Comparison of ENCODE assay signal across 10 cellular contexts in the genomic region with DNA sequence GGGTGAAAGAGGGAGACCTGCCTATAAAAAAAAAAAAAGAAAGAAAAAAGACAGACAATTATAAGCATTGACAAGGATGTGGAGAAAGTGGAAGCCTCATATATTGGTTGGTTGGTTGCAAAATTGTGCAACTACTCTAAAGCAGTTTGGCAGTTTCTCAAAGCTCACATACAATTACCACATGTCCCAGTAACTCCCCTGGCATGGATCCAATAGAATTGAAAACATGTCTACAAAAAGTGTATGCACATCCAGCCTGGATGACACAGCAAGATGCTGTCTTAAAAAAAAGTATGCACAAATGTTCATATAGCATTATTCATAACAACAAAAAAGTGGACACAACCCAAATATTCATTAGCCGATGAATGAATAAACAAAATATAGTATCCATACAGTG. TPM values are rescaled to one million over a fixed set of nuclear protein-coding genes. Genes with fewer than 3 reads are reported as not detected.
DNase-seq lines count a peak whose midpoint lies in the region; ATAC-seq, FAIRE-seq and TF ChIP-seq lines count a peak whose summit lies in the region.
"Had no signal": no experiment of that assay in that cellular context is flagged by ENCODE, and none has a peak within 500 bp of the region (broad histone marks: within the 10 kb centered on the region; RNA-seq: fewer than 3 reads in every experiment).

No MANE protein-coding gene starts in this region.

- H3K4me3 ChIP-seq in BJ (ENCODE audit: low read depth, low read length) (no peak overlapping the region), left lung (no peak overlapping the region), mesendoderm (ENCODE audit: low read length) (no peak overlapping the region)
- H3K4me3 ChIP-seq: cardiac muscle cell had no signal

- DNase-seq in BJ (ENCODE audit: low read depth) (peak; percentile 27), KG1 (lab: John Stamatoyannopoulos, UW) (peak; percentile 25), amniotic epithelial cell (ENCODE audit: low read depth) (peak; percentile 87), left lung (no peak), WTC11 (ENCODE audit: low spot score) (no peak), mesendoderm (no peak), D721Med (ENCODE audit: insufficient read length, low spot score) (no peak)
- DNase-seq: activated T-cell treated with anti-CD3 and anti-CD28 coated beads, Interleukin-2, amount 50 U/mL, for 1 hour had no signal

- H3K4ac ChIP-seq in mesendoderm (ENCODE audit: low read depth, low read length), result no peak overlapping the region

- no peak overlapping the region for H3K23ac ChIP-seq in mesendoderm (ENCODE audit: low read length)

- no peaks in the 10 kb centered on the region for H3K27me3 ChIP-seq in BJ (ENCODE audit: control insufficient read depth, insufficient read depth, low read length)
- H3K27me3 ChIP-seq in left lung, result no peaks in the 10 kb centered on the region
- no peaks in the 10 kb centered on the region for H3K27me3 ChIP-seq in mesendoderm (ENCODE audit: insufficient read depth, low read length, poor library complexity)
- H3K27me3 ChIP-seq: cardiac muscle cell had no signal

- peaks cover 13% of the 10 kb centered on the region for H3K4me1 Mint-ChIP-seq in WTC11

- no peak overlapping the region for H3K27ac ChIP-seq in left lung
- no peak overlapping the region for H3K27ac ChIP-seq in mesendoderm (ENCODE audit: low read depth, low read length)
- H3K27ac ChIP-seq: cardiac muscle cell had no signal

- peaks cover 20% of the 10 kb centered on the region for H3K9me3 Mint-ChIP-seq in WTC11

- H3K36me3 Mint-ChIP-seq in WTC11, result peaks cover 14% of the 10 kb centered on the region

- no peak overlapping the region for H3K56ac ChIP-seq in mesendoderm (ENCODE audit: low read length)

- no peaks in the 10 kb centered on the region for H3K79me1 ChIP-seq in mesendoderm (ENCODE audit: low read length)

- ATAC-seq in left lung (peak; percentile 33), WTC11 (no peak), GM18870 (IDR thresholded peaks at IDR 0.05; ENCODE audit: unreplicated experiment) (no peak)

- H2AK5ac ChIP-seq in mesendoderm (ENCODE audit: low read length), result no peak overlapping the region

- no peak for FAIRE-seq in D721Med (lab: Jason Lieb, UNC)

- no peak overlapping the region for H3K4me2 ChIP-seq in mesendoderm (ENCODE audit: low read length)

- H4K8ac ChIP-seq in mesendoderm (ENCODE audit: low read depth, low read length), result no peak overlapping the region

- H3K36me3 ChIP-seq in BJ (ENCODE audit: control insufficient read depth, insufficient read depth, low read length) (no peaks in the 10 kb centered on the region), left lung (no peaks in the 10 kb centered on the region), mesendoderm (ENCODE audit: control insufficient read depth, insufficient read depth, low read length) (no peaks in the 10 kb centered on the region)
- H3K36me3 ChIP-seq: cardiac muscle cell had no signal

- H4K5ac ChIP-seq in mesendoderm (ENCODE audit: low read length), result no peak overlapping the region

- no peak overlapping the region for H2BK120ac ChIP-seq in mesendoderm (ENCODE audit: low read depth, low read length)

- POLR2A ChIA-PET in BJ (lab: Charles Lee) (no interaction called here), WTC11 (lab: Charles Lee) (no interaction called here)

- no peaks in the 10 kb centered on the region for H3K79me2 ChIP-seq in mesendoderm (ENCODE audit: control insufficient read depth, insufficient read depth, low read length)

- no CpG with 5 or more reads among the region's 1 CpG for WGBS in mesendoderm (ENCODE audit: extremely low coverage, insufficient coverage, low lambda C conversion rate)

- no peak overlapping the region for H2BK5ac ChIP-seq in mesendoderm (ENCODE audit: low read length)

- H3K9me3 ChIP-seq in left lung, result peaks cover 0 to 11% of the 10 kb centered on the region in 2 donors

- intact Hi-C loops in left lung (cut with DNase I), result no loop called here

- H3K4me3 Mint-ChIP-seq in WTC11, result no peak overlapping the region

- H3K4me1 ChIP-seq in left lung (peaks cover 0 to 14% of the 10 kb centered on the region in 2 donors), mesendoderm (ENCODE audit: control insufficient read depth, low read depth, low read length) (no peaks in the 10 kb centered on the region)

- H3K27ac Mint-ChIP-seq in WTC11, result no peak overlapping the region

- no peak overlapping the region for H2BK15ac ChIP-seq in mesendoderm (replicated peaks; ENCODE audit: low read depth)

- TF ChIP-seq CTCF in BJ (IDR thresholded peaks at IDR 0.05; ENCODE audit: insufficient read depth, low read depth, low read length), result no peak
- TF ChIP-seq CTCF in left lung (IDR thresholded peaks at IDR 0.05), result no peak
- no peak for TF ChIP-seq CTCF in WTC11 (IDR thresholded peaks at IDR 0.05)
- TF ChIP-seq CTCF in D721Med (IDR thresholded peaks at IDR 0.05; ENCODE audit: insufficient read depth, missing control alignments), result no peak

- CTCF ChIA-PET in BJ (lab: Yijun Ruan, JAX), result interaction anchor here (1.1 kb wide), 1 partner anchor 29 kb away, joined by 3 read pairs; no protein-coding TSS in a partner anchor
- CTCF ChIA-PET in WTC11 (lab: Charles Lee), result no interaction called here

- H3K18ac ChIP-seq in mesendoderm (ENCODE audit: low read length), result no peak overlapping the region

- no peak overlapping the region for H3K9ac ChIP-seq in mesendoderm (ENCODE audit: low read length)

- H3K27me3 Mint-ChIP-seq in WTC11 (ENCODE audit: low read depth), result no peaks in the 10 kb centered on the region

TF ChIP-seq in WTC11, 78 proteins besides CTCF, POLR2A, EP300 and RAD21:
- TF ChIP-seq, protein P1, sequence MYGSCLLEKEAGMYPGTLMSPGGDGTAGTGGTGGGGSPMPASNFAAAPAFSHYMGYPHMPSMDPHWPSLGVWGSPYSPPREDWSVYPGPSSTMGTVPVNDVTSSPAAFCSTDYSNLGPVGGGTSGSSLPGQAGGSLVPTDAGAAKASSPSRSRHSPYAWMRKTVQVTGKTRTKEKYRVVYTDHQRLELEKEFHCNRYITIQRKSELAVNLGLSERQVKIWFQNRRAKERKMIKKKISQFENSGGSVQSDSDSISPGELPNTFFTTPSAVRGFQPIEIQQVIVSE (CRISPR knock-in tag; IDR thresholded peaks at IDR 0.05; ENCODE audit: borderline replicate concordance), result no peak
- TF ChIP-seq ELF4 (CRISPR knock-in tag; IDR thresholded peaks at IDR 0.05; ENCODE audit: low read depth) (no peak), HMGA2 (CRISPR knock-in tag; IDR thresholded peaks at IDR 0.05) (no peak), RORB (CRISPR knock-in tag; IDR thresholded peaks at IDR 0.05) (no peak), FOXP1 (CRISPR knock-in tag; IDR thresholded peaks at IDR 0.05; ENCODE audit: borderline replicate concordance) (no peak)
- TF ChIP-seq, protein P2, sequence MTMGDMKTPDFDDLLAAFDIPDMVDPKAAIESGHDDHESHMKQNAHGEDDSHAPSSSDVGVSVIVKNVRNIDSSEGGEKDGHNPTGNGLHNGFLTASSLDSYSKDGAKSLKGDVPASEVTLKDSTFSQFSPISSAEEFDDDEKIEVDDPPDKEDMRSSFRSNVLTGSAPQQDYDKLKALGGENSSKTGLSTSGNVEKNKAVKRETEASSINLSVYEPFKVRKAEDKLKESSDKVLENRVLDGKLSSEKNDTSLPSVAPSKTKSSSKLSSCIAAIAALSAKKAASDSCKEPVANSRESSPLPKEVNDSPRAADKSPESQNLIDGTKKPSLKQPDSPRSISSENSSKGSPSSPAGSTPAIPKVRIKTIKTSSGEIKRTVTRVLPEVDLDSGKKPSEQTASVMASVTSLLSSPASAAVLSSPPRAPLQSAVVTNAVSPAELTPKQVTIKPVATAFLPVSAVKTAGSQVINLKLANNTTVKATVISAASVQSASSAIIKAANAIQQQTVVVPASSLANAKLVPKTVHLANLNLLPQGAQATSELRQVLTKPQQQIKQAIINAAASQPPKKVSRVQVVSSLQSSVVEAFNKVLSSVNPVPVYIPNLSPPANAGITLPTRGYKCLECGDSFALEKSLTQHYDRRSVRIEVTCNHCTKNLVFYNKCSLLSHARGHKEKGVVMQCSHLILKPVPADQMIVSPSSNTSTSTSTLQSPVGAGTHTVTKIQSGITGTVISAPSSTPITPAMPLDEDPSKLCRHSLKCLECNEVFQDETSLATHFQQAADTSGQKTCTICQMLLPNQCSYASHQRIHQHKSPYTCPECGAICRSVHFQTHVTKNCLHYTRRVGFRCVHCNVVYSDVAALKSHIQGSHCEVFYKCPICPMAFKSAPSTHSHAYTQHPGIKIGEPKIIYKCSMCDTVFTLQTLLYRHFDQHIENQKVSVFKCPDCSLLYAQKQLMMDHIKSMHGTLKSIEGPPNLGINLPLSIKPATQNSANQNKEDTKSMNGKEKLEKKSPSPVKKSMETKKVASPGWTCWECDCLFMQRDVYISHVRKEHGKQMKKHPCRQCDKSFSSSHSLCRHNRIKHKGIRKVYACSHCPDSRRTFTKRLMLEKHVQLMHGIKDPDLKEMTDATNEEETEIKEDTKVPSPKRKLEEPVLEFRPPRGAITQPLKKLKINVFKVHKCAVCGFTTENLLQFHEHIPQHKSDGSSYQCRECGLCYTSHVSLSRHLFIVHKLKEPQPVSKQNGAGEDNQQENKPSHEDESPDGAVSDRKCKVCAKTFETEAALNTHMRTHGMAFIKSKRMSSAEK (CRISPR knock-in tag; IDR thresholded peaks at IDR 0.05; ENCODE audit: borderline replicate concordance), result no peak
- TF ChIP-seq, protein P3, sequence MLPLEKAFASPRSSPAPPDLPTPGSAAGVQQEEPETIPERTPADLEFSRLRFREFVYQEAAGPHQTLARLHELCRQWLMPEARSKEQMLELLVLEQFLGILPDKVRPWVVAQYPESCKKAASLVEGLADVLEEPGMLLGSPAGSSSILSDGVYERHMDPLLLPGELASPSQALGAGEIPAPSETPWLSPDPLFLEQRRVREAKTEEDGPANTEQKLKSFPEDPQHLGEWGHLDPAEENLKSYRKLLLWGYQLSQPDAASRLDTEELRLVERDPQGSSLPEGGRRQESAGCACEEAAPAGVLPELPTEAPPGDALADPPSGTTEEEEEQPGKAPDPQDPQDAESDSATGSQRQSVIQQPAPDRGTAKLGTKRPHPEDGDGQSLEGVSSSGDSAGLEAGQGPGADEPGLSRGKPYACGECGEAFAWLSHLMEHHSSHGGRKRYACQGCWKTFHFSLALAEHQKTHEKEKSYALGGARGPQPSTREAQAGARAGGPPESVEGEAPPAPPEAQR (CRISPR knock-in tag; IDR thresholded peaks at IDR 0.05), result no peak

RNA-seq across cellular contexts. Expression of gene SETMAR, which starts 19.5 kb away (rescaled TPM):
- polyA plus RNA-seq in BJ (2011; rRNA removed), result 9.3 and 13.2 TPM in 2 replicates
- 7.6 and 9.0 TPM in 2 replicates for polyA minus RNA-seq in BJ (2011; rRNA and poly(A)+ RNA removed)
- total RNA-seq in left lung (10 to 100 TPM; 12.8 to 19.4 TPM), WTC11 (2021) (11.6 to 15.0 TPM (median 14.7 TPM) in 3 replicates)
- polyA plus RNA-seq in mesendoderm (2013, experiment 1 of 2), result 29.8 TPM
- 29.0 TPM for polyA plus RNA-seq in mesendoderm (2013, experiment 2 of 2)

Comparison
In these comparisons a context has a peak if more than half of its experiments do, and no peak if none do; other contexts are left out.
1. DNase-seq: peak in BJ (single experiment), KG1 (single experiment) and amniotic epithelial cell (single experiment); none in left lung (0 of 2), WTC11 (single experiment), mesendoderm (single experiment) and D721Med (single experiment).